Comparison of ENCODE assay signal across 8 cellular contexts in genomic region chr1:86018311-86018923, GRCh38.
DNase-seq lines count a peak whose midpoint lies in the region; ATAC-seq and TF ChIP-seq lines count a peak whose summit lies in the region.

No MANE protein-coding gene starts in this region.

- CTCF ChIA-PET in activated naive CD4-positive, alpha-beta T cell treated with anti-CD3 and anti-CD28 coated beads for 36 hours (lab: Charles Lee), result interaction anchor here (0.7 to 1.3 kb wide), 7 partner anchors 9 to 1073 kb away, joined by 3 to 5 read pairs (median 3); no protein-coding TSS in a partner anchor

- no peak overlapping the region for H3K27ac Mint-ChIP-seq in activated naive CD4-positive, alpha-beta T cell treated with anti-CD3 and anti-CD28 coated beads for 36 hours

- intact Hi-C loops in activated naive CD4-positive, alpha-beta T cell treated with anti-CD3 and anti-CD28 coated beads for 36 hours (cut with micrococcal nuclease), result loop anchor here (1.0 to 10.0 kb wide), 5 partner anchors 126 to 1071 kb away; partner anchors contain the start of gene ZNHIT6

- peak; percentile 88 for TF ChIP-seq CTCF in LNCAP (IDR thresholded peaks at IDR 0.05)
- peak; percentile 94 for TF ChIP-seq CTCF in VCaP (conservative IDR thresholded peaks at IDR 0.05)
- TF ChIP-seq CTCF in upper lobe of left lung (IDR thresholded peaks at IDR 0.05), result peak in 4 of 6 experiments; percentile 25 to 43 (median 37)

- no peaks in the 10 kb centered on the region for H3K9me3 Mint-ChIP-seq in activated naive CD4-positive, alpha-beta T cell treated with anti-CD3 and anti-CD28 coated beads for 36 hours

- H3K9me3 ChIP-seq in upper lobe of left lung, result no peaks in the 10 kb centered on the region

- no peaks in the 10 kb centered on the region for H3K4me1 Mint-ChIP-seq in activated naive CD4-positive, alpha-beta T cell treated with anti-CD3 and anti-CD28 coated beads for 36 hours (ENCODE audit: low read depth)

- no peaks in the 10 kb centered on the region for H3K4me1 ChIP-seq in upper lobe of left lung

- no peak for TF ChIP-seq POLR2A in upper lobe of left lung (IDR thresholded peaks at IDR 0.05)

- no peak for TF ChIP-seq EP300 in upper lobe of left lung (IDR thresholded peaks at IDR 0.05)

- H3K4me3 Mint-ChIP-seq in activated naive CD4-positive, alpha-beta T cell treated with anti-CD3 and anti-CD28 coated beads for 36 hours, result no peak overlapping the region

- 39 to 41% methylated on average over 2 of the region's 2 CpGs for WGBS in upper lobe of left lung, 2 donors

- no peaks in the 10 kb centered on the region for H3K36me3 ChIP-seq in upper lobe of left lung

- no peaks in the 10 kb centered on the region for H3K27me3 ChIP-seq in upper lobe of left lung

- H3K4me3 ChIP-seq in upper lobe of left lung, result no peak overlapping the region

- no peak overlapping the region for H3K27ac ChIP-seq in VCaP
- no peak overlapping the region for H3K27ac ChIP-seq in upper lobe of left lung

- peak; percentile 13 for DNase-seq in activated naive CD4-positive, alpha-beta T cell treated with anti-CD3 and anti-CD28 coated beads for 36 hours
- DNase-seq in activated naive CD4-positive, alpha-beta T cell (lab: John Stamatoyannopoulos, UW), result no peak
- DNase-seq in iPS-NIHi7 (ENCODE audit: extremely low spot score) (peak; percentile 35), upper lobe of left lung (no peak)

- no peaks in the 10 kb centered on the region for H3K36me3 Mint-ChIP-seq in activated naive CD4-positive, alpha-beta T cell treated with anti-CD3 and anti-CD28 coated beads for 36 hours (ENCODE audit: low read depth)

- H3K27me3 Mint-ChIP-seq in activated naive CD4-positive, alpha-beta T cell treated with anti-CD3 and anti-CD28 coated beads for 36 hours (ENCODE audit: low read depth), result no peaks in the 10 kb centered on the region

- ATAC-seq in GM21619 (IDR thresholded peaks at IDR 0.05; ENCODE audit: unreplicated experiment) (peak; percentile 66), upper lobe of left lung (ENCODE audit: low FRiP score in 2 of 2) (no peak), GM19467 (IDR thresholded peaks at IDR 0.05; ENCODE audit: unreplicated experiment) (no peak)

Comparison
In these comparisons a context has a peak if more than half of its experiments do, and no peak if none do; other contexts are left out.
1. DNase-seq: peak in activated naive CD4-positive, alpha-beta T cell treated with anti-CD3 and anti-CD28 coated beads for 36 hours (single experiment) and iPS-NIHi7 (single experiment); none in activated naive CD4-positive, alpha-beta T cell (0 of 4) and upper lobe of left lung (0 of 2).
2. CTCF ChIP-seq: peak in every context shown above with its lines; median percentile 94 in VCaP; 88 in LNCAP; 37 in upper lobe of left lung.